1 cellular context compared by ENCODE assay signal in genomic region chr7:143042159-143042820, GRCh38.
TF ChIP-seq lines count a peak whose summit lies in the region.

No MANE protein-coding gene starts in this region.

TF ChIP-seq in GM23338, 12 proteins besides CTCF, POLR2A, EP300 and RAD21 (continued from another document):
- TF ChIP-seq ZNF462 (CRISPR knock-in tag; IDR thresholded peaks at IDR 0.05) (no peak), CREB1 (CRISPR knock-in tag; IDR thresholded peaks at IDR 0.05; ENCODE audit: low read depth) (no peak), REST (IDR thresholded peaks at IDR 0.05; ENCODE audit: unreplicated experiment) (no peak), JUNB (IDR thresholded peaks at IDR 0.05; ENCODE audit: unreplicated experiment) (no peak), ZNF331 (CRISPR knock-in tag; IDR thresholded peaks at IDR 0.05; ENCODE audit: low read depth) (no peak)
TF ChIP-seq in GM23338: peak in this region for 0.
